In genomic region chr1:111732718-111733117, GRCh38 we compare ENCODE assay signal across 17 cellular contexts. TPM values are rescaled to one million over a fixed set of nuclear protein-coding genes. Genes with fewer than 3 reads are reported as not detected.
A peak's percentile ranks its signal among the peaks of the same experiment; 100 is the strongest.
DNase-seq lines count a peak whose midpoint lies in the region; ATAC-seq and TF ChIP-seq lines count a peak whose summit lies in the region.
"Had no signal": no experiment of that assay in that cellular context is flagged by ENCODE, and none has a peak within 500 bp of the region (broad histone marks: within the 10 kb centered on the region; RNA-seq: fewer than 3 reads in every experiment).

No MANE protein-coding gene starts in this region.

- H2AFZ ChIP-seq in mesenchymal stem cell (ENCODE audit: low read depth, low read length): no peak overlapping the region

- peaks cover 9% of the 10 kb centered on the region for H3K4me1 Mint-ChIP-seq in stimulated activated memory B cell treated with anti-CD40 and anti-IgM and Interleukin-4, amounts not matched to agents 10 μg/mL and 1 μg/mL and 100 μg/mL, for 72 hours
- peaks cover 4% of the 10 kb centered on the region for H3K4me1 Mint-ChIP-seq in activated naive CD4-positive, alpha-beta T cell treated with anti-CD3 and anti-CD28 coated beads for 36 hours (ENCODE audit: low read depth)

- no peak overlapping the region for H2AK5ac ChIP-seq in mesenchymal stem cell (ENCODE audit: low read length, severe bottlenecking)

- H4K91ac ChIP-seq in mesenchymal stem cell (ENCODE audit: low read length): peak overlapping the region; percentile 55

- peak overlapping the region; percentile 56 to 65 for H2BK12ac ChIP-seq in mesenchymal stem cell (ENCODE audit: low read length in 2 of 2)

- no peak overlapping the region for H3K14ac ChIP-seq in mesenchymal stem cell (ENCODE audit: low read length in 2 of 2)

- H3K36me3 Mint-ChIP-seq in stimulated activated memory B cell treated with anti-CD40 and anti-IgM and Interleukin-4, amounts not matched to agents 10 μg/mL and 1 μg/mL and 100 μg/mL, for 72 hours: no peaks in the 10 kb centered on the region
- no peaks in the 10 kb centered on the region for H3K36me3 Mint-ChIP-seq in activated naive CD4-positive, alpha-beta T cell treated with anti-CD3 and anti-CD28 coated beads for 36 hours (ENCODE audit: low read depth)
- H3K36me3 Mint-ChIP-seq: activated naive CD8-positive, alpha-beta T cell treated with anti-CD3 and anti-CD28 coated beads for 36 hours; naive thymus-derived CD4-positive, alpha-beta T cell had no signal

- intact Hi-C loops in activated naive CD4-positive, alpha-beta T cell treated with anti-CD3 and anti-CD28 coated beads for 36 hours (cut with micrococcal nuclease): no loop called here

- peaks cover 27% of the 10 kb centered on the region for H3K79me1 ChIP-seq in mesenchymal stem cell (replicated peaks; ENCODE audit: low read length, poor library complexity, severe bottlenecking)

- peak overlapping the region; percentile 65 for H2BK15ac ChIP-seq in mesenchymal stem cell (ENCODE audit: low read depth, poor library complexity, severe bottlenecking)

- no peak overlapping the region for H3K4me2 ChIP-seq in mesenchymal stem cell (ENCODE audit: low read length, poor library complexity, severe bottlenecking)

- H3K4me3 ChIP-seq in HL-60 (replicated peaks; ENCODE audit: insufficient read depth, low read length): no peak overlapping the region
- peak overlapping the region in 1 of 2 experiments; percentile 41 for H3K4me3 ChIP-seq in mesenchymal stem cell (ENCODE audit: insufficient read depth in 1 of 2, low read depth in 1 of 2, low read length in 2 of 2)
- H3K4me3 ChIP-seq: MG63, testis had no signal

- no peaks in the 10 kb centered on the region for H3K27me3 ChIP-seq in HL-60 (ENCODE audit: insufficient read depth, poor library complexity, severe bottlenecking)
- no peaks in the 10 kb centered on the region for H3K27me3 ChIP-seq in mesenchymal stem cell (ENCODE audit: control insufficient read depth in 1 of 2, insufficient read depth in 1 of 2, low read length in 2 of 2)
- H3K27me3 ChIP-seq: MG63, testis had no signal

- peak overlapping the region; percentile 45 for H4K8ac ChIP-seq in mesenchymal stem cell (ENCODE audit: low read length)

- H3K4ac ChIP-seq in mesenchymal stem cell (ENCODE audit: low read depth in 1 of 2, low read length in 2 of 2): peak overlapping the region in 1 of 2 experiments; percentile 35

- H2BK5ac ChIP-seq in mesenchymal stem cell (ENCODE audit: low read depth, low read length, poor library complexity, severe bottlenecking): no peak overlapping the region

- DNase-seq in HL-60 (ENCODE audit: low read depth in 1 of 2, low spot score in 1 of 2) (no peak), mesenchymal stem cell (no peak), cerebellar cortex (ENCODE audit: low spot score) (no peak)
- DNase-seq in stimulated activated CD4-positive, alpha-beta T cell treated with anti-CD3 and anti-CD28 coated beads, Interleukin-1b, Interleukin-23, amount 100 ng/mL, for 48 hours: no peak
- DNase-seq in activated naive CD4-positive, alpha-beta T cell treated with anti-CD3 and anti-CD28 coated beads for 36 hours: no peak
- DNase-seq: activated CD4-positive, alpha-beta T cell treated with anti-CD3 and anti-CD28 coated beads, Interleukin-2, amount 10 ng/mL, durations not matched to agents 24 days and 14 days; activated naive CD8-positive, alpha-beta T cell treated with anti-CD3 and anti-CD28 coated beads for 36 hours; activated T-cell treated with anti-CD3 and anti-CD28 coated beads, Interleukin-2, amount 50 U/mL, for 1 hour; DND-41; NCI-H2029 treated with DMSO at 0.1 percent for 48 hours; NCI-H524 treated with DMSO at 0.1 percent for 48 hours; stimulated activated CD4-positive, alpha-beta T cell treated with anti-CD3 and anti-CD28 coated beads, Interleukin-2, amount 100 ng/mL, for 24 hours; testis had no signal

- peaks cover 22% of the 10 kb centered on the region for H3K4me1 ChIP-seq in mesenchymal stem cell (ENCODE audit: control insufficient read depth, insufficient read depth, low read depth, low read length)

- H3K27ac ChIP-seq in HL-60 (replicated peaks): peak overlapping the region; percentile 93
- H3K27ac ChIP-seq in angular gyrus (ENCODE audit: low read depth, low read length): peak overlapping the region; percentile 57
- H3K27ac ChIP-seq in mesenchymal stem cell (ENCODE audit: low read length, poor library complexity, severe bottlenecking): no peak overlapping the region
- H3K27ac ChIP-seq: testis had no signal

- no peak overlapping the region for H3K4me3 Mint-ChIP-seq in stimulated activated memory B cell treated with anti-CD40 and anti-IgM and Interleukin-4, amounts not matched to agents 10 μg/mL and 1 μg/mL and 100 μg/mL, for 72 hours
- H3K4me3 Mint-ChIP-seq in activated naive CD4-positive, alpha-beta T cell treated with anti-CD3 and anti-CD28 coated beads for 36 hours: no peak overlapping the region
- H3K4me3 Mint-ChIP-seq: activated CD4-positive, alpha-beta T cell treated with anti-CD3 and anti-CD28 coated beads, Interleukin-2, amount 10 ng/mL, durations not matched to agents 24 days and 14 days; activated naive CD8-positive, alpha-beta T cell treated with anti-CD3 and anti-CD28 coated beads for 36 hours; naive thymus-derived CD4-positive, alpha-beta T cell had no signal

- no peak overlapping the region for H3K23ac ChIP-seq in mesenchymal stem cell (ENCODE audit: low read length in 2 of 2)

- H3K9ac ChIP-seq in mesenchymal stem cell (ENCODE audit: low read length): peak overlapping the region; percentile 80

- no peaks in the 10 kb centered on the region for H3K9me3 ChIP-seq in mesenchymal stem cell (ENCODE audit: control insufficient read depth, low read length)
- H3K9me3 ChIP-seq: MG63, testis had no signal

- H3K18ac ChIP-seq in mesenchymal stem cell (ENCODE audit: low read depth in 1 of 2, low read length in 2 of 2): peak overlapping the region; percentile 28 to 37

- peaks cover 9 to 28% of the 10 kb centered on the region in 2 experiments for H3K36me3 ChIP-seq in mesenchymal stem cell (ENCODE audit: control insufficient read depth in 1 of 2, insufficient read depth in 2 of 2, low read depth in 1 of 2, low read length in 2 of 2)
- H3K36me3 ChIP-seq: MG63 had no signal

- H3K27ac Mint-ChIP-seq in stimulated activated memory B cell treated with anti-CD40 and anti-IgM and Interleukin-4, amounts not matched to agents 10 μg/mL and 1 μg/mL and 100 μg/mL, for 72 hours: no peak overlapping the region
- H3K27ac Mint-ChIP-seq in activated naive CD4-positive, alpha-beta T cell treated with anti-CD3 and anti-CD28 coated beads for 36 hours: no peak overlapping the region
- H3K27ac Mint-ChIP-seq: activated naive CD8-positive, alpha-beta T cell treated with anti-CD3 and anti-CD28 coated beads for 36 hours had no signal

- no peaks in the 10 kb centered on the region for H3K9me3 Mint-ChIP-seq in stimulated activated memory B cell treated with anti-CD40 and anti-IgM and Interleukin-4, amounts not matched to agents 10 μg/mL and 1 μg/mL and 100 μg/mL, for 72 hours
- H3K9me3 Mint-ChIP-seq in activated naive CD4-positive, alpha-beta T cell treated with anti-CD3 and anti-CD28 coated beads for 36 hours: no peaks in the 10 kb centered on the region
- H3K9me3 Mint-ChIP-seq: activated CD4-positive, alpha-beta T cell treated with anti-CD3 and anti-CD28 coated beads, Interleukin-2, amount 10 ng/mL, durations not matched to agents 24 days and 14 days; activated naive CD8-positive, alpha-beta T cell treated with anti-CD3 and anti-CD28 coated beads for 36 hours; naive thymus-derived CD4-positive, alpha-beta T cell had no signal

- peak overlapping the region; percentile 74 for H2BK120ac ChIP-seq in mesenchymal stem cell (ENCODE audit: low read depth, low read length)

- peak; percentile 36 for ATAC-seq in stimulated activated memory B cell treated with anti-CD40 and anti-IgM and Interleukin-4, amounts not matched to agents 10 μg/mL and 1 μg/mL and 100 μg/mL, for 72 hours

- 90% methylated on average over 6 of the region's 7 CpGs for WGBS in mesenchymal stem cell

- no peaks in the 10 kb centered on the region for H3K27me3 Mint-ChIP-seq in stimulated activated memory B cell treated with anti-CD40 and anti-IgM and Interleukin-4, amounts not matched to agents 10 μg/mL and 1 μg/mL and 100 μg/mL, for 72 hours
- H3K27me3 Mint-ChIP-seq in activated naive CD4-positive, alpha-beta T cell treated with anti-CD3 and anti-CD28 coated beads for 36 hours (ENCODE audit: low read depth): peaks cover 9% of the 10 kb centered on the region

- CTCF ChIA-PET in activated naive CD4-positive, alpha-beta T cell treated with anti-CD3 and anti-CD28 coated beads for 36 hours (lab: Charles Lee): interaction anchor here (1.1 kb wide), 1 partner anchor 22 kb away, joined by 3 read pairs; no protein-coding TSS in a partner anchor

- TF ChIP-seq CTCF in HL-60 (IDR thresholded peaks at IDR 0.05; ENCODE audit: insufficient read depth, low read length): no peak

RNA-seq across cellular contexts. Expression of gene INKA2, which starts 6.5 kb away (rescaled TPM):
- 4.3 TPM for polyA plus RNA-seq in mesenchymal stem cell (2013, experiment 1 of 2)
- 3.7 TPM for polyA plus RNA-seq in mesenchymal stem cell (2013, experiment 2 of 2)
- 1 to 10 TPM; 1.9 to 3.2 TPM for total RNA-seq in activated naive CD4-positive, alpha-beta T cell treated with anti-CD3 and anti-CD28 coated beads for 36 hours
- polyA plus RNA-seq: naive thymus-derived CD4-positive, alpha-beta T cell had no signal

RNA-seq across cellular contexts. Expression of gene DDX20, which starts 23.0 kb away (rescaled TPM):
- 8.2 TPM for polyA plus RNA-seq in mesenchymal stem cell (2013, experiment 1 of 2)
- polyA plus RNA-seq in mesenchymal stem cell (2013, experiment 2 of 2): 9.0 TPM
- 10 to 100 TPM; 11.4 to 13.3 TPM for total RNA-seq in activated naive CD4-positive, alpha-beta T cell treated with anti-CD3 and anti-CD28 coated beads for 36 hours
